29 cellular contexts compared by ENCODE assay signal in genomic region chrY:16071957-16072356, GRCh38.
"Had no signal": no experiment of that assay in that cellular context is flagged by ENCODE, and none has a peak within 500 bp of the region (broad histone marks: within the 10 kb centered on the region; RNA-seq: fewer than 3 reads in every experiment).

No MANE protein-coding gene starts in this region.

- H3K27ac ChIP-seq: stomach, suprapubic skin, testis, thoracic aorta, thyroid gland, tibial artery, tibial nerve, transverse colon, upper lobe of left lung, upper lobe of right lung, uterus, vagina had no signal

- H3K36me3 Mint-ChIP-seq: stimulated activated effector memory CD8-positive, alpha-beta T cell treated with anti-CD3 and anti-CD28 coated beads, Interleukin-12 subunit alpha, Interleukin-12 subunit beta, amount 100 ng/mL, for 72 hours; stimulated activated memory B cell treated with anti-CD40 and anti-IgM and Interleukin-4, amounts not matched to agents 10 μg/mL and 1 μg/mL and 100 μg/mL, for 72 hours; stimulated activated naive B cell treated with anti-CD40 and anti-IgM and Interleukin-4, amounts not matched to agents 10 μg/mL and 1 μg/mL and 100 μg/mL, for 72 hours; type B pancreatic cell had no signal

- H3K4me1 ChIP-seq: stomach, suprapubic skin, testis, thyroid gland, tibial artery, tibial nerve, transverse colon, upper lobe of left lung, upper lobe of right lung, uterus, vagina had no signal

- H3K27me3 ChIP-seq: stomach, suprapubic skin, testis, thyroid gland, tibial artery, tibial nerve, transverse colon, upper lobe of left lung, upper lobe of right lung, uterus, vagina had no signal

- H3K9me3 ChIP-seq: stomach, suprapubic skin, testis, thoracic aorta, thyroid gland, tibial artery, tibial nerve, transverse colon, upper lobe of left lung, upper lobe of right lung, uterus, vagina had no signal

- H3K27ac Mint-ChIP-seq: stimulated activated effector memory CD8-positive, alpha-beta T cell treated with anti-CD3 and anti-CD28 coated beads, Interleukin-12 subunit alpha, Interleukin-12 subunit beta, amount 100 ng/mL, for 72 hours; stimulated activated memory B cell treated with anti-CD40 and anti-IgM and Interleukin-4, amounts not matched to agents 10 μg/mL and 1 μg/mL and 100 μg/mL, for 72 hours; stimulated activated naive B cell treated with anti-CD40 and anti-IgM and Interleukin-4, amounts not matched to agents 10 μg/mL and 1 μg/mL and 100 μg/mL, for 72 hours; stimulated activated naive CD8-positive, alpha-beta T cell treated with anti-CD3 and anti-CD28 coated beads, Interleukin-15, amount 100 ng/mL, for 72 hours; stimulated activated naive CD8-positive, alpha-beta T cell treated with anti-CD3 and anti-CD28 coated beads, Interleukin-15, Interleukin-2, amounts not matched to agents 100 ng/mL and 50 ng/mL, for 24 hours; type B pancreatic cell had no signal

- H3K27me3 Mint-ChIP-seq: stimulated activated memory B cell treated with anti-CD40 and anti-IgM and Interleukin-4, amounts not matched to agents 10 μg/mL and 1 μg/mL and 100 μg/mL, for 72 hours; stimulated activated naive B cell treated with anti-CD40 and anti-IgM and Interleukin-4, amounts not matched to agents 10 μg/mL and 1 μg/mL and 100 μg/mL, for 72 hours; stimulated activated naive CD8-positive, alpha-beta T cell treated with anti-CD3 and anti-CD28 coated beads, Interleukin-15, amount 100 ng/mL, for 72 hours; stimulated activated naive CD8-positive, alpha-beta T cell treated with anti-CD3 and anti-CD28 coated beads, Interleukin-15, Interleukin-2, amounts not matched to agents 100 ng/mL and 50 ng/mL, for 24 hours; type B pancreatic cell had no signal

- H3K4me3 Mint-ChIP-seq: stimulated activated effector memory CD8-positive, alpha-beta T cell treated with anti-CD3 and anti-CD28 coated beads, Interleukin-12 subunit alpha, Interleukin-12 subunit beta, amount 100 ng/mL, for 72 hours; stimulated activated memory B cell treated with anti-CD40 and anti-IgM and Interleukin-4, amounts not matched to agents 10 μg/mL and 1 μg/mL and 100 μg/mL, for 72 hours; stimulated activated naive B cell treated with anti-CD40 and anti-IgM and Interleukin-4, amounts not matched to agents 10 μg/mL and 1 μg/mL and 100 μg/mL, for 72 hours; stimulated activated naive CD8-positive, alpha-beta T cell treated with anti-CD3 and anti-CD28 coated beads, Interleukin-15, amount 100 ng/mL, for 72 hours; stimulated activated naive CD8-positive, alpha-beta T cell treated with anti-CD3 and anti-CD28 coated beads, Interleukin-15, Interleukin-2, amounts not matched to agents 100 ng/mL and 50 ng/mL, for 24 hours; type B pancreatic cell had no signal

- ATAC-seq: stimulated activated effector memory CD8-positive, alpha-beta T cell treated with anti-CD3 and anti-CD28 coated beads, Interleukin-12 subunit alpha, Interleukin-12 subunit beta, amount 100 ng/mL, for 72 hours; stimulated activated memory B cell treated with anti-CD40 and anti-IgM and Interleukin-4, amounts not matched to agents 10 μg/mL and 1 μg/mL and 100 μg/mL, for 72 hours; stimulated activated naive B cell treated with anti-CD40 and anti-IgM and Interleukin-4, amounts not matched to agents 10 μg/mL and 1 μg/mL and 100 μg/mL, for 72 hours; stimulated activated naive CD8-positive, alpha-beta T cell treated with anti-CD3 and anti-CD28 coated beads, Interleukin-15, amount 100 ng/mL, for 72 hours; stimulated activated naive CD8-positive, alpha-beta T cell treated with anti-CD3 and anti-CD28 coated beads, Interleukin-15, Interleukin-2, amounts not matched to agents 100 U/mL and 50 U/mL, for 24 hours; upper lobe of right lung had no signal

- DNase-seq: stimulated activated CD4-positive, alpha-beta T cell treated with anti-CD3 and anti-CD28 coated beads, Interleukin-2, amount 100 ng/mL, for 48 hours; stimulated activated CD4-positive, alpha-beta T cell treated with anti-CD3 and anti-CD28 coated beads, Interleukin-4, amount 100 ng/mL, for 1 hour; stimulated activated CD4-positive, alpha-beta T cell treated with anti-CD3 and anti-CD28 coated beads, Interleukin-4, amount 100 ng/mL, for 24 hours; stimulated activated CD4-positive, alpha-beta T cell treated with anti-CD3 and anti-CD28 coated beads, Interleukin-4, amount 100 ng/mL, for 4 hours; stimulated activated CD8-positive, alpha-beta memory T cell treated with anti-CD3 and anti-CD28 coated beads, Interleukin-4, amount 100 ng/mL, for 48 hours; stimulated activated naive B cell treated with anti-CD40 and anti-IgM and Interleukin-4, amounts not matched to agents 10 μg/mL and 1 μg/mL and 100 μg/mL, for 72 hours; stimulated activated naive CD4-positive, alpha-beta T cell; stimulated activated naive CD4-positive, alpha-beta T cell treated with Interleukin-2 at 50 U/mL for 16 hours; stimulated activated naive CD8-positive, alpha-beta T cell treated with anti-CD3 and anti-CD28 coated beads, Interleukin-15, amount 100 ng/mL, for 72 hours; stimulated activated naive CD8-positive, alpha-beta T cell treated with anti-CD3 and anti-CD28 coated beads, Interleukin-15, Interleukin-2, amounts not matched to agents 100 U/mL and 50 U/mL, for 24 hours; stomach; substantia nigra; testis; thyroid gland; tibial artery; transverse colon; trophoblast cell; upper lobe of left lung; upper lobe of right lung; uterus had no signal

- H3K4me1 Mint-ChIP-seq: stimulated activated effector memory CD8-positive, alpha-beta T cell treated with anti-CD3 and anti-CD28 coated beads, Interleukin-12 subunit alpha, Interleukin-12 subunit beta, amount 100 ng/mL, for 72 hours; stimulated activated memory B cell treated with anti-CD40 and anti-IgM and Interleukin-4, amounts not matched to agents 10 μg/mL and 1 μg/mL and 100 μg/mL, for 72 hours; stimulated activated naive B cell treated with anti-CD40 and anti-IgM and Interleukin-4, amounts not matched to agents 10 μg/mL and 1 μg/mL and 100 μg/mL, for 72 hours; stimulated activated naive CD8-positive, alpha-beta T cell treated with anti-CD3 and anti-CD28 coated beads, Interleukin-15, amount 100 ng/mL, for 72 hours had no signal

- H3K9me3 Mint-ChIP-seq: stimulated activated naive CD8-positive, alpha-beta T cell treated with anti-CD3 and anti-CD28 coated beads, Interleukin-15, Interleukin-2, amounts not matched to agents 100 ng/mL and 50 ng/mL, for 24 hours; type B pancreatic cell had no signal

- FAIRE-seq: urothelium cell line had no signal

- H3K4me3 ChIP-seq: stomach, suprapubic skin, testis, thoracic aorta, thyroid gland, tibial artery, tibial nerve, transverse colon, upper lobe of left lung, upper lobe of right lung, uterus, vagina had no signal

- H3K36me3 ChIP-seq: stomach, suprapubic skin, thoracic aorta, thyroid gland, tibial artery, tibial nerve, transverse colon, upper lobe of left lung, upper lobe of right lung, uterus, vagina had no signal
